ENCODE assay signal across 8 cellular contexts in the genomic region with DNA sequence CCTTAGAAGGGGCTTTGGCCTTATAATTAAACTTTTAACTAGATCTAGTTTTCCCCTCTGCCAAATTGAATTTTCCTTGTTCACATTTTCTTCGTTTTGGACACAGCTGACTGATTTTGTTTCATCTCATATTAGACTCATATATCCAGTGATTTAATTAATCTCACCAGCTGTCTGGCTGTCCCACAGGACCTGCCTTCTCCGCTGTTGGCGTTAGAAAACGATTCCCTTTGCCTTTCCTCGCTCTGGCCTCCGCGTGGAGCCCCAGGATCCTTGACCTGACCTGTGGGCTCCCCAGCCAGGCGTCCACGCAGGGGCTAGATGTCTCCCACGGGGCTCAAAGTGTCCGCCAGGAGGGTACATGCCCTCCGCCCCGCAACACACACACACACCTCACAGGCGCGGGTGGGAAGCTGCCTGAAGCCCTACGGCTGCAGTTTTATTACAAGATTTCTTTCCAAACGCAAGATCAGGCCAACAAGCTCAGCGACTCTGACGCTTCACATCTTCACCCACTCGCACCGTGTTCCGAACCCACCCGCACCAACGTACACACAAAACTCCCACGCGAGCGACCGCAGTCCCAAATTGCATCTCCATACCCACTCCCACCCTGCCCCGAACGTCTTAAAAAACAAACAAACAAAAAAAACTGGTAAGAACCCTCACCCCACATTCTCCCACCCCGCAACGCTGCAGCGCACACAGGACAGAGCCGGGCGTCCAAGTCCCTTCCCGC. TPM values are rescaled to one million over a fixed set of nuclear protein-coding genes. Genes with fewer than 3 reads are reported as not detected.
DNase-seq lines count a peak whose midpoint lies in the region; ATAC-seq and TF ChIP-seq lines count a peak whose summit lies in the region.

No MANE protein-coding gene starts in this region.

- ATAC-seq in activated naive CD4-positive, alpha-beta T cell treated with anti-CD3 and anti-CD28 coated beads, Interleukin-2, amount 50 U/mL, for 72 hours: no peak
- ATAC-seq in activated naive CD8-positive, alpha-beta T cell treated with anti-CD3 and anti-CD28 coated beads, Interleukin-2, amount 50 U/mL, for 24 hours: no peak
- no peak for ATAC-seq in upper lobe of left lung (ENCODE audit: low FRiP score in 2 of 2)
- no peak for ATAC-seq in HG02642 (IDR thresholded peaks at IDR 0.05; ENCODE audit: poor library complexity, unreplicated experiment)
- ATAC-seq in HG02678 (IDR thresholded peaks at IDR 0.05; ENCODE audit: unreplicated experiment): no peak

- peaks cover 0 to 28% (median 16%) of the 10 kb centered on the region in 4 donors for H3K27me3 ChIP-seq in upper lobe of left lung
- peaks cover 13% of the 10 kb centered on the region for H3K27me3 ChIP-seq in thyroid gland

- no peaks in the 10 kb centered on the region for H3K36me3 ChIP-seq in mesodermal cell (ENCODE audit: control insufficient read depth, insufficient read depth, low read length)
- no peaks in the 10 kb centered on the region for H3K36me3 ChIP-seq in upper lobe of left lung
- H3K36me3 ChIP-seq in thyroid gland: no peaks in the 10 kb centered on the region

- H3K9me3 ChIP-seq in mesodermal cell (ENCODE audit: control insufficient read depth, low read length): no peaks in the 10 kb centered on the region
- no peaks in the 10 kb centered on the region for H3K9me3 ChIP-seq in upper lobe of left lung
- no peaks in the 10 kb centered on the region for H3K9me3 ChIP-seq in thyroid gland

- H3K4me1 ChIP-seq in mesodermal cell (ENCODE audit: control insufficient read depth, insufficient read depth, low read length, poor library complexity, severe bottlenecking) (peaks cover 18% of the 10 kb centered on the region), upper lobe of left lung (peaks cover 17 to 28% (median 19%) of the 10 kb centered on the region in 4 donors), thyroid gland (peaks cover 17 to 20% of the 10 kb centered on the region in 2 donors)

- H3K27ac ChIP-seq in mesodermal cell (ENCODE audit: low read depth, low read length, severe bottlenecking) (no peak overlapping the region), upper lobe of left lung (no peak overlapping the region), thyroid gland (no peak overlapping the region)

- H3K27me3 Mint-ChIP-seq in activated naive CD4-positive, alpha-beta T cell treated with anti-CD3 and anti-CD28 coated beads, Interleukin-2, amount 50 U/mL, for 24 hours: peaks cover 30% of the 10 kb centered on the region
- H3K27me3 Mint-ChIP-seq in activated naive CD8-positive, alpha-beta T cell treated with anti-CD3 and anti-CD28 coated beads, Interleukin-2, amount 50 U/mL, for 24 hours: peaks cover 40% of the 10 kb centered on the region

- TF ChIP-seq EP300 in upper lobe of left lung (IDR thresholded peaks at IDR 0.05): no peak

- TF ChIP-seq CTCF in upper lobe of left lung (IDR thresholded peaks at IDR 0.05): no peak
- no peak for TF ChIP-seq CTCF in thyroid gland (IDR thresholded peaks at IDR 0.05)

- no peaks in the 10 kb centered on the region for H3K9me3 Mint-ChIP-seq in activated naive CD4-positive, alpha-beta T cell treated with anti-CD3 and anti-CD28 coated beads, Interleukin-2, amount 50 U/mL, for 24 hours
- H3K9me3 Mint-ChIP-seq in activated naive CD4-positive, alpha-beta T cell treated with anti-CD3 and anti-CD28 coated beads, Interleukin-2, amount 50 U/mL, for 72 hours: no peaks in the 10 kb centered on the region
- H3K9me3 Mint-ChIP-seq in activated naive CD8-positive, alpha-beta T cell treated with anti-CD3 and anti-CD28 coated beads, Interleukin-2, amount 50 U/mL, for 24 hours: no peaks in the 10 kb centered on the region

- WGBS in mesodermal cell (ENCODE audit: insufficient coverage in 2 of 2), 2 experiments: 10 to 11% methylated on average over 30 to 31 of the region's 36 CpGs
- 23 to 25% methylated on average over 36 of the region's 36 CpGs for WGBS in upper lobe of left lung, 2 donors
- WGBS in thyroid gland, 2 donors: 8 to 16% methylated on average over 31 to 33 of the region's 36 CpGs

- H3K36me3 Mint-ChIP-seq in activated naive CD4-positive, alpha-beta T cell treated with anti-CD3 and anti-CD28 coated beads, Interleukin-2, amount 50 U/mL, for 24 hours: peaks cover 8% of the 10 kb centered on the region
- peaks cover 0 to 15% of the 10 kb centered on the region in 2 donors for H3K36me3 Mint-ChIP-seq in activated naive CD4-positive, alpha-beta T cell treated with anti-CD3 and anti-CD28 coated beads, Interleukin-2, amount 50 U/mL, for 72 hours
- no peaks in the 10 kb centered on the region for H3K36me3 Mint-ChIP-seq in activated naive CD8-positive, alpha-beta T cell treated with anti-CD3 and anti-CD28 coated beads, Interleukin-2, amount 50 U/mL, for 24 hours (ENCODE audit: low read depth)

- no peak overlapping the region for H3K27ac Mint-ChIP-seq in activated naive CD4-positive, alpha-beta T cell treated with anti-CD3 and anti-CD28 coated beads, Interleukin-2, amount 50 U/mL, for 24 hours
- H3K27ac Mint-ChIP-seq in activated naive CD4-positive, alpha-beta T cell treated with anti-CD3 and anti-CD28 coated beads, Interleukin-2, amount 50 U/mL, for 72 hours: no peak overlapping the region
- no peak overlapping the region for H3K27ac Mint-ChIP-seq in activated naive CD8-positive, alpha-beta T cell treated with anti-CD3 and anti-CD28 coated beads, Interleukin-2, amount 50 U/mL, for 24 hours

- H3K4me1 Mint-ChIP-seq in activated naive CD4-positive, alpha-beta T cell treated with anti-CD3 and anti-CD28 coated beads, Interleukin-2, amount 50 U/mL, for 24 hours: peaks cover 16% of the 10 kb centered on the region
- H3K4me1 Mint-ChIP-seq in activated naive CD8-positive, alpha-beta T cell treated with anti-CD3 and anti-CD28 coated beads, Interleukin-2, amount 50 U/mL, for 24 hours: peaks cover 12% of the 10 kb centered on the region

- no peak for DNase-seq in activated naive CD4-positive, alpha-beta T cell treated with anti-CD3 and anti-CD28 coated beads, Interleukin-2, amount 50 U/mL, for 72 hours (ENCODE audit: low spot score in 2 of 2)
- no peak for DNase-seq in activated naive CD8-positive, alpha-beta T cell treated with anti-CD3 and anti-CD28 coated beads, Interleukin-2, amount 50 U/mL, for 24 hours
- peak in 1 of 2 donors; percentile 47 for DNase-seq in upper lobe of left lung
- DNase-seq in thyroid gland: no peak

- intact Hi-C loops in thyroid gland (cut with DNase I): no loop called here

- peak overlapping the region; percentile 88 for H3K4me3 Mint-ChIP-seq in activated naive CD4-positive, alpha-beta T cell treated with anti-CD3 and anti-CD28 coated beads, Interleukin-2, amount 50 U/mL, for 24 hours
- H3K4me3 Mint-ChIP-seq in activated naive CD8-positive, alpha-beta T cell treated with anti-CD3 and anti-CD28 coated beads, Interleukin-2, amount 50 U/mL, for 24 hours: peak overlapping the region; percentile 71

- H3K4me3 ChIP-seq in mesodermal cell (ENCODE audit: extremely low read depth, insufficient read depth, low read length, poor library complexity, severe bottlenecking) (peak overlapping the region; percentile 42), upper lobe of left lung (peak overlapping the region in 3 of 4 donors; percentile 47 to 69 (median 50)), thyroid gland (replicated peaks in 1 of 3) (peak overlapping the region in 1 of 3 donors; percentile 46)

- TF ChIP-seq POLR2A in upper lobe of left lung (IDR thresholded peaks at IDR 0.05): no peak
- TF ChIP-seq POLR2A in thyroid gland (IDR thresholded peaks at IDR 0.05): no peak

RNA-seq across cellular contexts. Expression of gene RPRML, which starts 1.1 kb away (rescaled TPM):
- not detected for total RNA-seq in activated naive CD4-positive, alpha-beta T cell treated with anti-CD3 and anti-CD28 coated beads, Interleukin-2, amount 50 U/mL, for 72 hours
- polyA plus RNA-seq in mesodermal cell (2013, experiment 1 of 2): 0.63 TPM
- 0.96 TPM for polyA plus RNA-seq in mesodermal cell (2013, experiment 2 of 2)
- total RNA-seq in upper lobe of left lung (1 to 10 TPM in 1 of 6 donors, under 1 TPM in 2, not detected in 3; 0.30 to 3.9 (median 0.91) TPM), thyroid gland (not detected)

RNA-seq across cellular contexts. Expression of gene GOSR2, which starts 55.0 kb away (rescaled TPM):
- total RNA-seq in activated naive CD4-positive, alpha-beta T cell treated with anti-CD3 and anti-CD28 coated beads, Interleukin-2, amount 50 U/mL, for 72 hours: 10 to 100 TPM; 38.4 TPM
- polyA plus RNA-seq in mesodermal cell (2013, experiment 1 of 2): 67.5 TPM
- 46.0 TPM for polyA plus RNA-seq in mesodermal cell (2013, experiment 2 of 2)
- total RNA-seq in upper lobe of left lung: 10 to 100 TPM; 40.3 to 79.6 (median 50.8) TPM
- 10 to 100 TPM; 45.9 to 88.3 (median 51.6) TPM for total RNA-seq in thyroid gland
